8 cellular contexts compared by ENCODE assay signal in the genomic region with DNA sequence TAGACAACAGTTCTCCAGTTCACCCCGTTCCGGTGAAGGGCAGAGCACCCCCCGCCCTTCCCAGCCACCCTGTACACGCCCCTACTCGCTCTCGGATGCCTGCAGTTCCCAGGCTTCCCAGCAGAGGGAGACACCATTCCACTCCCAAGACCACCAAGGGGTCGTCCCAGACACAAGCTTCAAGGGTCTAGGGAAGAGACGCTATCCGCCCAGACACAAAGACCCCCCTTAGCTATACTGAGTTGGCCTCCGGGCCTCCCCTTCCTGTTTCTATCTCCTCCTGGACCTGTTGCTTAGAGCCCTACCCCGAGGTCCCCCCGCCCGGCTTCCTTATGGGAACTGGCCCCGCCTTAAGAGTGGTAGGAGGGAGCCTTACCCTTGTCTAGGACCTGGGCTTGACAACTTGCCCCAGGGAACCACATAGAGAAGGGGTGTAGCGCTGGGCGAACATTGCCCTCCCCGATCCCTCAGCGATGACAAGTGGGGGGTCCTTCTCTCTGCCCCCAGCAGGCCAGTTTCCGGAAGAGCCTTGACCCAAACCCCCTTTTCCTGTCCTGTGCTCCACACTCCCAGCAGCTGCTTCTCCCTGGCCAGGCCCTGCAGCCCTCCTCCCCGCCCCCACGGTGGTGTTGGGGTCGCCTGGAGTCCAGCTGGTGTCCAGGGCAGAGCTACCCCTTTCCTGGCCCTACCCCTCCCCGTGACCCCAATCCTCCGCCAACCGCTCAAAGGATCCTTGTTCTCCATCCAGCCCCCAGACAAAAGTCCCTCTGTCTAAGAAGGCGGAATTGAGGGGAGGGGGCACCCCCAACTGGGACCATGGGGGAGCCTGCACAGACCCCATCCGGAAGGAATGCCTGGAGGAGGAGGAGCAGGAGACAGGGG. TPM values are rescaled to one million over a fixed set of nuclear protein-coding genes. Genes with fewer than 3 reads are reported as not detected.
DNase-seq lines count a peak whose midpoint lies in the region; ATAC-seq and TF ChIP-seq lines count a peak whose summit lies in the region.

No MANE protein-coding gene starts in this region.

- intact Hi-C loops in activated CD4-positive, alpha-beta T cell treated with anti-CD3 and anti-CD28 coated beads for 36 hours (cut with DNase I, micrococcal nuclease): loop anchor here in 1 of 2 experiments (1.0 kb wide), 1 partner anchor 26 kb away; no protein-coding TSS in a partner anchor

- POLR2A ChIA-PET in activated CD4-positive, alpha-beta T cell treated with anti-CD3 and anti-CD28 coated beads for 36 hours (lab: Charles Lee): no interaction called here

- H3K36me3 ChIP-seq in kidney epithelial cell (ENCODE audit: control insufficient read depth, insufficient read depth, low read length): no peaks in the 10 kb centered on the region

- CTCF ChIA-PET in activated CD4-positive, alpha-beta T cell treated with anti-CD3 and anti-CD28 coated beads for 36 hours (lab: Charles Lee): interaction anchor here (0.6 to 1.0 kb wide), 8 partner anchors 10 to 529 kb away, joined by 3 to 8 read pairs (median 3); no protein-coding TSS in a partner anchor

- no peak overlapping the region for H3K4me3 ChIP-seq in kidney epithelial cell (ENCODE audit: low read depth, low read length)

- H3K27me3 Mint-ChIP-seq in activated CD4-positive, alpha-beta T cell treated with anti-CD3 and anti-CD28 coated beads for 36 hours: no peaks in the 10 kb centered on the region

- H3K36me3 Mint-ChIP-seq in activated CD4-positive, alpha-beta T cell treated with anti-CD3 and anti-CD28 coated beads for 36 hours (ENCODE audit: low read depth): no peaks in the 10 kb centered on the region

- no peak overlapping the region for H3K4me3 Mint-ChIP-seq in activated CD4-positive, alpha-beta T cell treated with anti-CD3 and anti-CD28 coated beads for 36 hours

- TF ChIP-seq CTCF in kidney epithelial cell (IDR thresholded peaks at IDR 0.05; ENCODE audit: insufficient read depth, low read length, poor library complexity, severe bottlenecking): peak; percentile 99

- H3K27ac Mint-ChIP-seq in activated CD4-positive, alpha-beta T cell treated with anti-CD3 and anti-CD28 coated beads for 36 hours: no peak overlapping the region

- peak overlapping the region; percentile 97 for H3K27ac ChIP-seq in cingulate gyrus (ENCODE audit: low read depth, low read length)

- peak; percentile 90 for ATAC-seq in activated CD4-positive, alpha-beta T cell treated with anti-CD3 and anti-CD28 coated beads for 36 hours
- ATAC-seq in GM21447 (IDR thresholded peaks at IDR 0.05; ENCODE audit: unreplicated experiment): no peak
- no peak for ATAC-seq in GM21786 (IDR thresholded peaks at IDR 0.05; ENCODE audit: unreplicated experiment)

- peaks cover 6% of the 10 kb centered on the region for H3K4me1 Mint-ChIP-seq in activated CD4-positive, alpha-beta T cell treated with anti-CD3 and anti-CD28 coated beads for 36 hours

- H3K27me3 ChIP-seq in kidney epithelial cell (ENCODE audit: control insufficient read depth, insufficient read depth, low read length): peaks cover 23% of the 10 kb centered on the region

- DNase-seq in EH (ENCODE audit: low read depth) (peak; percentile 46), LoVo (ENCODE audit: low spot score) (peak; percentile 59), kidney epithelial cell (ENCODE audit: low read depth) (no peak)
- DNase-seq in activated CD4-positive, alpha-beta T cell treated with anti-CD3 and anti-CD28 coated beads for 36 hours: peak; percentile 80
- DNase-seq in stimulated activated CD4-positive, alpha-beta T cell treated with anti-CD3 and anti-CD28 coated beads, Interleukin-15, amount 100 ng/mL, for 1 hour (ENCODE audit: low read depth in 1 of 2, low spot score in 1 of 2): peak; percentile 27 to 57

- no peaks in the 10 kb centered on the region for H3K9me3 Mint-ChIP-seq in activated CD4-positive, alpha-beta T cell treated with anti-CD3 and anti-CD28 coated beads for 36 hours (ENCODE audit: low read depth)

RNA-seq across cellular contexts. Expression of gene FXYD3, which starts 0.7 kb away (rescaled TPM):
- not detected for total RNA-seq in activated CD4-positive, alpha-beta T cell treated with anti-CD3 and anti-CD28 coated beads for 36 hours
- total RNA-seq in kidney epithelial cell: 0.50 and 0.89 TPM in 2 replicates

RNA-seq across cellular contexts. Expression of gene LGI4, which starts 20.0 kb away (rescaled TPM):
- under 1 TPM; 0.66 to 0.67 TPM for total RNA-seq in activated CD4-positive, alpha-beta T cell treated with anti-CD3 and anti-CD28 coated beads for 36 hours
- not detected in 2 replicates for total RNA-seq in kidney epithelial cell

RNA-seq across cellular contexts. Expression of gene FXYD1, which starts 23.7 kb away (rescaled TPM):
- 1 to 10 TPM; 1.9 to 2.4 TPM for total RNA-seq in activated CD4-positive, alpha-beta T cell treated with anti-CD3 and anti-CD28 coated beads for 36 hours
- not detected in 2 replicates for total RNA-seq in kidney epithelial cell

RNA-seq across cellular contexts. Expression of gene FXYD7, which starts 28.2 kb away (rescaled TPM):
- under 1 TPM; 0.41 to 0.46 TPM for total RNA-seq in activated CD4-positive, alpha-beta T cell treated with anti-CD3 and anti-CD28 coated beads for 36 hours
- not detected in 2 replicates for total RNA-seq in kidney epithelial cell

RNA-seq across cellular contexts. Expression of gene FXYD5, which starts 39.6 kb away (rescaled TPM):
- 100 to 1,000 TPM; 261 to 358 TPM for total RNA-seq in activated CD4-positive, alpha-beta T cell treated with anti-CD3 and anti-CD28 coated beads for 36 hours
- total RNA-seq in kidney epithelial cell: 135 and 153 TPM in 2 replicates
